15 cellular contexts compared by ENCODE assay signal in genomic region chr7:6248581-6248980, GRCh38. TPM values are rescaled to one million over a fixed set of nuclear protein-coding genes. Genes with fewer than 3 reads are reported as not detected.
DNase-seq lines count a peak whose midpoint lies in the region; ATAC-seq and TF ChIP-seq lines count a peak whose summit lies in the region.
"Had no signal": no experiment of that assay in that cellular context is flagged by ENCODE, and none has a peak within 500 bp of the region (broad histone marks: within the 10 kb centered on the region; RNA-seq: fewer than 3 reads in every experiment).

No MANE protein-coding gene starts in this region.

- H3K36me3 ChIP-seq in right atrium auricular region (no peaks in the 10 kb centered on the region), left ventricle myocardium inferior (no peaks in the 10 kb centered on the region), upper lobe of left lung (no peaks in the 10 kb centered on the region)
- H3K36me3 ChIP-seq: esophagus squamous epithelium had no signal

- no peak for TF ChIP-seq POLR2A in upper lobe of left lung (IDR thresholded peaks at IDR 0.05)

- peaks cover 0 to 73% of the 10 kb centered on the region in 2 donors for H3K4me1 ChIP-seq in right atrium auricular region
- H3K4me1 ChIP-seq in left ventricle myocardium inferior = peaks cover 87% of the 10 kb centered on the region
- peaks cover 15 to 22% (median 18%) of the 10 kb centered on the region in 4 donors for H3K4me1 ChIP-seq in upper lobe of left lung
- H3K4me1 ChIP-seq: body of pancreas had no signal

- no peak for TF ChIP-seq CTCF in right atrium auricular region (IDR thresholded peaks at IDR 0.05)
- no peak for TF ChIP-seq CTCF in left ventricle myocardium inferior (IDR thresholded peaks at IDR 0.05; ENCODE audit: borderline replicate concordance)
- TF ChIP-seq CTCF in upper lobe of left lung (IDR thresholded peaks at IDR 0.05) = no peak

- H3K27ac ChIP-seq in right atrium auricular region (peak overlapping the region in 1 of 2 donors; percentile 20), left ventricle myocardium inferior (replicated peaks) (peak overlapping the region; percentile 51), upper lobe of left lung (no peak overlapping the region)
- H3K27ac ChIP-seq: body of pancreas had no signal

- no peak for TF ChIP-seq EP300 in upper lobe of left lung (IDR thresholded peaks at IDR 0.05)

- H3K27me3 ChIP-seq in right atrium auricular region (no peaks in the 10 kb centered on the region), left ventricle myocardium inferior (ENCODE audit: low read depth) (no peaks in the 10 kb centered on the region), upper lobe of left lung (no peaks in the 10 kb centered on the region)
- H3K27me3 ChIP-seq: body of pancreas, esophagus squamous epithelium had no signal

- DNase-seq in Right ventricle myocardium superior = no peak
- no peak for DNase-seq in right atrium auricular region (ENCODE audit: low spot score)
- peak; percentile 87 for DNase-seq in amniotic epithelial cell (ENCODE audit: low read depth)
- no peak for DNase-seq in left ventricle myocardium inferior
- peak in 1 of 2 donors; percentile 36 for DNase-seq in upper lobe of left lung
- DNase-seq in NCI-H1694 (lab: John Stamatoyannopoulos, UW) = no peak
- DNase-seq in stimulated activated CD4-positive, alpha-beta T cell treated with anti-CD3 and anti-CD28 coated beads, Interleukin-15, amount 100 ng/mL, for 24 hours = no peak
- no peak for DNase-seq in NCI-H1092 (lab: John Stamatoyannopoulos, UW)
- DNase-seq: activated T-cell treated with anti-CD3 and anti-CD28 coated beads, Interleukin-2, amount 50 U/mL, for 48 hours; body of pancreas; DMS79 treated with DMSO at 0.1 percent for 48 hours; esophagus squamous epithelium; left cardiac atrium; occipital lobe; substantia nigra had no signal

- intact Hi-C loops in Right ventricle myocardium superior (cut with DNase I) = no loop called here
- intact Hi-C loops in left ventricle myocardium inferior (cut with micrococcal nuclease) = no loop called here

- no peaks in the 10 kb centered on the region for H3K9me3 ChIP-seq in right atrium auricular region
- H3K9me3 ChIP-seq in left ventricle myocardium inferior (replicated peaks) = no peaks in the 10 kb centered on the region
- no peaks in the 10 kb centered on the region for H3K9me3 ChIP-seq in upper lobe of left lung
- H3K9me3 ChIP-seq: body of pancreas, esophagus squamous epithelium had no signal

- WGBS in upper lobe of left lung, 2 donors = 92 to 96% methylated on average over 5 to 6 of the region's 6 CpGs

- no peak overlapping the region for H3K4me3 ChIP-seq in right atrium auricular region
- H3K4me3 ChIP-seq in left ventricle myocardium inferior = no peak overlapping the region
- no peak overlapping the region for H3K4me3 ChIP-seq in upper lobe of left lung
- H3K4me3 ChIP-seq: body of pancreas, esophagus squamous epithelium had no signal

- ATAC-seq in Right ventricle myocardium superior (ENCODE audit: poor library complexity) (peak; percentile 13), upper lobe of left lung (ENCODE audit: low FRiP score in 2 of 2) (peak; percentile 51 to 79)
- ATAC-seq: body of pancreas had no signal

RNA-seq across cellular contexts. Expression of gene CYTH3, which starts 23.8 kb away (rescaled TPM):
- total RNA-seq in Right ventricle myocardium superior (25.6 TPM), right atrium auricular region (10 to 100 TPM; 27.2 to 34.0 TPM), left ventricle myocardium inferior (25.5 TPM), upper lobe of left lung (10 to 100 TPM; 24.2 to 76.5 (median 32.9) TPM)
